In the genomic region with DNA sequence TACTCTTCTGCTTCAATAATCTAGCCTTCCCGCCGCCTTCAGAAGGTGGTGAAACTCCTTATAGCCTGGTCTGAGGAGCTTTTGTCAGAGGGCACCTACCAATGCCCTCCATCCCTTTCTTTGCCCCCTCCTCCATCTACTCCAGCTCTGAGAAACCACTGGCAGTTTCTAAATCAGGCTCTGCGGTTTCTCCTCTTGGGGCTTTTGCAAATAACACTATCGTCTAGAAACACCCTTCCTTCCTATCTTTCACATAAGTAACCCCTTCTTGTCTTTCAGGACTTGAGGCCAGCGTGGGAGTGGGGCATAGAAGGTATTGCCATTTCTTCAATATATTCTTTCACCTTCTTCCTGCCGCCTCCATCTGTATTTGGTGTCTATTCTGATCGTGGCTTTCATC, we compare ENCODE assay signal across 1 cellular context.
TF ChIP-seq lines count a peak whose summit lies in the region.

No MANE protein-coding gene starts in this region.

TF ChIP-seq in GM12878, 131 proteins besides CTCF, POLR2A, EP300 and RAD21 (continued from another document):
- TF ChIP-seq RUNX3 (IDR thresholded peaks at IDR 0.05; ENCODE audit: low read length), result no peak
- no peak for TF ChIP-seq NFYA (IDR thresholded peaks at IDR 0.05; ENCODE audit: borderline replicate concordance, low read depth, low read length)
- no peak for TF ChIP-seq PAX5 (IDR thresholded peaks at IDR 0.05; ENCODE audit: borderline replicate concordance, low read depth, low read length)
- TF ChIP-seq PAX8 (IDR thresholded peaks at IDR 0.05), result no peak
- TF ChIP-seq, protein P1, sequence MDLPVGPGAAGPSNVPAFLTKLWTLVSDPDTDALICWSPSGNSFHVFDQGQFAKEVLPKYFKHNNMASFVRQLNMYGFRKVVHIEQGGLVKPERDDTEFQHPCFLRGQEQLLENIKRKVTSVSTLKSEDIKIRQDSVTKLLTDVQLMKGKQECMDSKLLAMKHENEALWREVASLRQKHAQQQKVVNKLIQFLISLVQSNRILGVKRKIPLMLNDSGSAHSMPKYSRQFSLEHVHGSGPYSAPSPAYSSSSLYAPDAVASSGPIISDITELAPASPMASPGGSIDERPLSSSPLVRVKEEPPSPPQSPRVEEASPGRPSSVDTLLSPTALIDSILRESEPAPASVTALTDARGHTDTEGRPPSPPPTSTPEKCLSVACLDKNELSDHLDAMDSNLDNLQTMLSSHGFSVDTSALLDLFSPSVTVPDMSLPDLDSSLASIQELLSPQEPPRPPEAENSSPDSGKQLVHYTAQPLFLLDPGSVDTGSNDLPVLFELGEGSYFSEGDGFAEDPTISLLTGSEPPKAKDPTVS (IDR thresholded peaks at IDR 0.05; ENCODE audit: low read depth, low read length), result no peak
- no peak for TF ChIP-seq RAD51 (IDR thresholded peaks at IDR 0.05)
- no peak for TF ChIP-seq MTA3 (IDR thresholded peaks at IDR 0.05; ENCODE audit: borderline replicate concordance, low read length)
- TF ChIP-seq MXI1 (IDR thresholded peaks at IDR 0.05; ENCODE audit: low read depth, low read length), result no peak
- no peak for TF ChIP-seq STAT1 (conservative IDR thresholded peaks at IDR 0.05)
- no peak for TF ChIP-seq MEF2A (IDR thresholded peaks at IDR 0.05; ENCODE audit: insufficient read depth, low read depth, low read length)
- TF ChIP-seq RELA (IDR thresholded peaks at IDR 0.05; ENCODE audit: borderline replicate concordance, partially characterized antibody), result no peak
- TF ChIP-seq ASH2L (IDR thresholded peaks at IDR 0.05; ENCODE audit: borderline replicate concordance, low read depth), result no peak
- no peak for TF ChIP-seq KLF5 (IDR thresholded peaks at IDR 0.05; ENCODE audit: partially characterized antibody)
- no peak for TF ChIP-seq IKZF1 (conservative IDR thresholded peaks at IDR 0.05)
- TF ChIP-seq ZNF274 (IDR thresholded peaks at IDR 0.05; ENCODE audit: insufficient read depth, insufficient read length), result no peak
- no peak for TF ChIP-seq KAT2A (conservative IDR thresholded peaks at IDR 0.05; ENCODE audit: control insufficient read depth, low read depth, low read length)
TF ChIP-seq in GM12878: peak in this region for 0.
